ENCODE assay signal across 8 cellular contexts in genomic region chr12:123231931-123232330, GRCh38. TPM values are rescaled to one million over a fixed set of nuclear protein-coding genes. Genes with fewer than 3 reads are reported as not detected.
A peak's percentile ranks its signal among the peaks of the same experiment; 100 is the strongest.
DNase-seq lines count a peak whose midpoint lies in the region; ATAC-seq and TF ChIP-seq lines count a peak whose summit lies in the region.

No MANE protein-coding gene starts in this region.

- intact Hi-C loops in posterior vena cava (cut with DNase I), result loop anchor here (5.0 to 10.0 kb wide), 2 partner anchors 190 to 377 kb away; no protein-coding TSS in a partner anchor

- no peak for TF ChIP-seq CTCF in DOHH2 (IDR thresholded peaks at IDR 0.05; ENCODE audit: low read depth, low read length, poor library complexity, severe bottlenecking)
- TF ChIP-seq CTCF in MM.1S (IDR thresholded peaks at IDR 0.05; ENCODE audit: low read length), result no peak

- peaks cover 93% of the 10 kb centered on the region for H3K79me2 ChIP-seq in DOHH2 (ENCODE audit: control insufficient read depth, low read length)
- peaks cover 76% of the 10 kb centered on the region for H3K79me2 ChIP-seq in MM.1S (ENCODE audit: low read length)

- no peak overlapping the region for H3K18ac ChIP-seq in neuronal stem cell (ENCODE audit: low read length)

- H2AFZ ChIP-seq in MM.1S (ENCODE audit: low read length), result no peak overlapping the region; the same call in 1 of the 2 replicates
- peak overlapping the region; percentile 92 for H2AFZ ChIP-seq in neuronal stem cell (ENCODE audit: low read length)

- peaks cover 17% of the 10 kb centered on the region for H3F3A ChIP-seq in DOHH2 (ENCODE audit: control insufficient read depth, insufficient read depth)
- H3F3A ChIP-seq in MM.1S (ENCODE audit: insufficient read depth, low read length), result 0 out of 2 replicates have a peak, but pooled peaks cover 7% of the 10 kb centered on the region

- no peak overlapping the region for H2BK5ac ChIP-seq in neuronal stem cell (ENCODE audit: low read length)

- H4K91ac ChIP-seq in neuronal stem cell (ENCODE audit: low read depth, low read length, poor library complexity), result no peak overlapping the region

- peak overlapping the region; percentile 70; the same call in 1 of the 2 replicates for H3K27ac ChIP-seq in DOHH2 (ENCODE audit: low read depth, low read length)
- 0 out of 2 replicates have a peak overlapping the region, but pooled peaks have one; percentile 62 for H3K27ac ChIP-seq in MM.1S (ENCODE audit: low read length)
- no peak overlapping the region for H3K27ac ChIP-seq in neuronal stem cell (replicated peaks; ENCODE audit: low read length)

- H3K79me1 ChIP-seq in neuronal stem cell (ENCODE audit: low read depth, low read length), result peaks cover 8% of the 10 kb centered on the region

- no peak overlapping the region for H3K23ac ChIP-seq in neuronal stem cell (ENCODE audit: low read depth, low read length, poor library complexity)

- ATAC-seq in GM21528 (IDR thresholded peaks at IDR 0.05; ENCODE audit: low FRiP score, unreplicated experiment), result no peak

- no peak overlapping the region for H2BK15ac ChIP-seq in neuronal stem cell (ENCODE audit: low read length)

- H3K9ac ChIP-seq in MM.1S (ENCODE audit: low read length), result peak overlapping the region; percentile 79; the same call in 1 of the 2 replicates
- peak overlapping the region; percentile 57 for H3K9ac ChIP-seq in neuronal stem cell (ENCODE audit: low read depth, low read length, poor library complexity)

- H3K14ac ChIP-seq in neuronal stem cell (ENCODE audit: low read length), result no peak overlapping the region

- H3K4me1 ChIP-seq in DOHH2 (ENCODE audit: control insufficient read depth, low read length) (peaks cover 70% of the 10 kb centered on the region), MM.1S (ENCODE audit: low read length) (peaks cover 6% of the 10 kb centered on the region; the same call in 1 of the 2 replicates), neuronal stem cell (ENCODE audit: control insufficient read depth in 2 of 2, insufficient read depth in 1 of 2, low read depth in 1 of 2, low read length in 2 of 2) (peaks cover 7 to 10% of the 10 kb centered on the region in 2 donors)

- no peaks in the 10 kb centered on the region for H3K9me2 ChIP-seq in DOHH2 (replicated peaks; ENCODE audit: control insufficient read depth, low read length)
- no peaks in the 10 kb centered on the region for H3K9me2 ChIP-seq in MM.1S (replicated peaks; ENCODE audit: insufficient read depth, low read length)

- no peak for DNase-seq in MM.1S
- peak; percentile 40 to 71 for DNase-seq in dermis microvascular lymphatic vessel endothelial cell (ENCODE audit: low read depth in 2 of 2)
- DNase-seq in neuronal stem cell (ENCODE audit: low spot score), result no peak
- DNase-seq in posterior vena cava (ENCODE audit: low spot score), result no peak
- DNase-seq in activated CD4-positive, alpha-beta T cell treated with anti-CD3 and anti-CD28 coated beads, Interleukin-2, amount 50 U/mL, for 4 hours, result no peak
- DNase-seq in globus pallidus (ENCODE audit: low spot score), result no peak

- no CpG with 5 or more reads among the region's 5 CpGs for WGBS in neuronal stem cell (ENCODE audit: extremely low coverage in 2 of 2, insufficient read length in 2 of 2, insufficient replicate concordance in 1 of 2), 2 donors

- no peak overlapping the region for H3K4ac ChIP-seq in neuronal stem cell (ENCODE audit: low read length)

- H2BK120ac ChIP-seq in neuronal stem cell (ENCODE audit: low read depth, low read length), result no peak overlapping the region

- no peaks in the 10 kb centered on the region for H3K27me3 ChIP-seq in DOHH2 (ENCODE audit: control insufficient read depth, low read length)
- no peaks in the 10 kb centered on the region for H3K27me3 ChIP-seq in MM.1S (replicated peaks; ENCODE audit: insufficient read depth, low read length)
- no peaks in the 10 kb centered on the region for H3K27me3 ChIP-seq in neuronal stem cell (ENCODE audit: control insufficient read depth in 3 of 3, insufficient read depth in 3 of 3, low read depth in 1 of 3, low read length in 3 of 3)

- no peak overlapping the region for H2AK5ac ChIP-seq in neuronal stem cell (ENCODE audit: low read depth, low read length)

- H3K9me3 ChIP-seq in DOHH2 (ENCODE audit: control insufficient read depth, insufficient read depth, low read length) (no peaks in the 10 kb centered on the region), MM.1S (replicated peaks; ENCODE audit: insufficient read depth, low read length) (no peaks in the 10 kb centered on the region), neuronal stem cell (replicated peaks in 1 of 2; ENCODE audit: control insufficient read depth in 2 of 2, insufficient read depth in 1 of 2, low read depth in 1 of 2, low read length in 2 of 2) (no peaks in the 10 kb centered on the region)

- H4K8ac ChIP-seq in neuronal stem cell (ENCODE audit: low read depth, low read length), result no peak overlapping the region

- peak overlapping the region; percentile 93 for H3K4me3 ChIP-seq in DOHH2 (ENCODE audit: low read length)
- H3K4me3 ChIP-seq in MM.1S (ENCODE audit: low read length), result peak overlapping the region; percentile 87
- H3K4me3 ChIP-seq in neuronal stem cell (ENCODE audit: low read length in 2 of 2), result peak overlapping the region; percentile 91 to 96

- H3K36me3 ChIP-seq in DOHH2 (ENCODE audit: control insufficient read depth, low read length) (peaks cover 59% of the 10 kb centered on the region), MM.1S (replicated peaks; ENCODE audit: insufficient read depth, low read length) (no peaks in the 10 kb centered on the region), neuronal stem cell (replicated peaks in 1 of 2; ENCODE audit: control insufficient read depth in 2 of 2, insufficient read depth in 2 of 2, low read length in 2 of 2) (peaks cover 9 to 57% of the 10 kb centered on the region in 2 donors)

- no peaks in the 10 kb centered on the region for H4K20me1 ChIP-seq in DOHH2 (ENCODE audit: control insufficient read depth, insufficient read depth, low read depth, low read length)
- H4K20me1 ChIP-seq in MM.1S (ENCODE audit: insufficient read depth, low read length), result no peaks in the 10 kb centered on the region

- peak overlapping the region; percentile 99 for H3K4me2 ChIP-seq in DOHH2 (ENCODE audit: low read length)
- peak overlapping the region; percentile 83 for H3K4me2 ChIP-seq in MM.1S (ENCODE audit: low read depth, low read length)
- peak overlapping the region; percentile 72 for H3K4me2 ChIP-seq in neuronal stem cell (ENCODE audit: insufficient read depth, low read length, poor library complexity, severe bottlenecking)

- no peak overlapping the region for H2BK12ac ChIP-seq in neuronal stem cell (ENCODE audit: low read length)

RNA-seq across cellular contexts. Expression of gene MPHOSPH9, which starts 1.0 kb away (rescaled TPM):
- total RNA-seq in dermis microvascular lymphatic vessel endothelial cell (23.1 and 37.7 TPM in 2 replicates), posterior vena cava (10 to 100 TPM; 12.6 to 18.7 TPM)
- polyA plus RNA-seq in neuronal stem cell (2013, experiment 1 of 2), result 39.9 TPM
- 43.8 TPM for polyA plus RNA-seq in neuronal stem cell (2013, experiment 2 of 2)

RNA-seq across cellular contexts. Expression of gene MTRFR, which starts 1.3 kb away (rescaled TPM):
- 9.2 and 9.4 TPM in 2 replicates for total RNA-seq in dermis microvascular lymphatic vessel endothelial cell
- 23.8 TPM for polyA plus RNA-seq in neuronal stem cell (2013, experiment 1 of 2)
- 23.3 TPM for polyA plus RNA-seq in neuronal stem cell (2013, experiment 2 of 2)
- total RNA-seq in posterior vena cava, result 1 to 10 TPM; 5.8 to 7.3 TPM

RNA-seq across cellular contexts. Expression of gene CDK2AP1, which starts 39.7 kb away (rescaled TPM):
- total RNA-seq in dermis microvascular lymphatic vessel endothelial cell (218 and 261 TPM in 2 replicates), posterior vena cava (100 to 1,000 TPM; 121 to 123 TPM)
- 231 TPM for polyA plus RNA-seq in neuronal stem cell (2013, experiment 1 of 2)
- polyA plus RNA-seq in neuronal stem cell (2013, experiment 2 of 2), result 228 TPM

Comparison
In these comparisons a context has a peak if more than half of its experiments do, and no peak if none do; other contexts are left out.
1. DNase-seq: peak in dermis microvascular lymphatic vessel endothelial cell (2 of 2); none in MM.1S (single experiment), neuronal stem cell (single experiment), posterior vena cava (single experiment), activated CD4-positive, alpha-beta T cell treated with anti-CD3 and anti-CD28 coated beads, Interleukin-2, amount 50 U/mL, for 4 hours (0 of 2) and globus pallidus (single experiment).
2. Peak in every context shown above with its lines, with median percentiles within 50 percentile points of each other: H3K4me2 ChIP-seq and H3K4me3 ChIP-seq.